ENCODE assay signal across 1 cellular context in the genomic region with DNA sequence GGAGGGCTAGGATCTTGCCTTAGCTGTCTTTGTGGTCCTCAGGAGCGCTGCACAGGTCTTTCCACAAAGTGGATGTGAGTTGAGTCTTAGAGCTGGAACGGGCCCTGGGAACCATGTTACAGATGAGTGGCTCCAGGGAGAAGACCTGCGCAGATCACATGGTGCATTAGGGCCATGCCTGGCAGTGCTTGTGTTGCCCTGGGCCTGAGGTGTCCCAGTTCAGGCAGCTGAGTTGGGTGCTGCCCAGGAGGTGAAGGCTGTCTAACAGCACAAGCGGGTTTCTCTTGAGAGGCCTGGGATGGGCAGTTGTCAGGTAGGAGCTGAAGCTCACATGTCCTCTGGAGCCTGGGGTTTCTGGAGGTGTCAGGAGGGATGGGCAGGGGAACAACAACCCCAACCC.
A peak's percentile ranks its signal among the peaks of the same experiment; 100 is the strongest.
TF ChIP-seq lines count a peak whose summit lies in the region.

No MANE protein-coding gene starts in this region.

TF ChIP-seq in WTC11, 78 proteins besides CTCF, POLR2A, EP300 and RAD21:
- no peak for TF ChIP-seq ZNF138 (CRISPR knock-in tag; conservative IDR thresholded peaks at IDR 0.05)
- TF ChIP-seq, protein P1, sequence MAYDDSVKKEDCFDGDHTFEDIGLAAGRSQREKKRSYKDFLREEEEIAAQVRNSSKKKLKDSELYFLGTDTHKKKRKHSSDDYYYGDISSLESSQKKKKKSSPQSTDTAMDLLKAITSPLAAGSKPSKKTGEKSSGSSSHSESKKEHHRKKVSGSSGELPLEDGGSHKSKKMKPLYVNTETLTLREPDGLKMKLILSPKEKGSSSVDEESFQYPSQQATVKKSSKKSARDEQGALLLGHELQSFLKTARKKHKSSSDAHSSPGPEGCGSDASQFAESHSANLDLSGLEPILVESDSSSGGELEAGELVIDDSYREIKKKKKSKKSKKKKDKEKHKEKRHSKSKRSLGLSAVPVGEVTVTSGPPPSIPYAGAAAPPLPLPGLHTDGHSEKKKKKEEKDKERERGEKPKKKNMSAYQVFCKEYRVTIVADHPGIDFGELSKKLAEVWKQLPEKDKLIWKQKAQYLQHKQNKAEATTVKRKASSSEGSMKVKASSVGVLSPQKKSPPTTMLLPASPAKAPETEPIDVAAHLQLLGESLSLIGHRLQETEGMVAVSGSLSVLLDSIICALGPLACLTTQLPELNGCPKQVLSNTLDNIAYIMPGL (CRISPR knock-in tag; IDR thresholded peaks at IDR 0.05) = 0 out of 2 replicates have a peak, but pooled peaks have one; percentile 8
